In genomic region chr10:101818119-101818957, GRCh38 we compare ENCODE assay signal across 8 cellular contexts. TPM values are rescaled to one million over a fixed set of nuclear protein-coding genes. Genes with fewer than 3 reads are reported as not detected.
DNase-seq lines count a peak whose midpoint lies in the region; ATAC-seq lines count a peak whose summit lies in the region.

Gene OGA, minus strand, starts transcription at chr10:101818444. Its CDS starts 422 bp downstream, at chr10:101818022.

- peak; percentile 85 for ATAC-seq in GM19023 (IDR thresholded peaks at IDR 0.05; ENCODE audit: unreplicated experiment)
- peak; percentile 89 for ATAC-seq in HG03280 (IDR thresholded peaks at IDR 0.05; ENCODE audit: unreplicated experiment)

- H3K4me3 Mint-ChIP-seq in immature natural killer cell = peak within 1 kb of the TSS; percentile 94 to 100 (median 98)

- H3K27me3 Mint-ChIP-seq in immature natural killer cell (ENCODE audit: low read depth in 3 of 3) = peaks cover 10 to 22% (median 14%) of the 10 kb centered on the region in 3 donors

- H3K4me1 Mint-ChIP-seq in immature natural killer cell = peaks cover 51 to 53% of the 10 kb centered on the region in 2 donors

- peaks cover 0 to 8% (median 0%) of the 10 kb centered on the region in 3 donors for H3K36me3 Mint-ChIP-seq in immature natural killer cell

- H3K9me3 Mint-ChIP-seq in immature natural killer cell = no peaks in the 10 kb centered on the region

- DNase-seq in AG08396 (ENCODE audit: low spot score) = peak; percentile 97
- peak; percentile 95 for DNase-seq in NCI-H345 treated with DMSO at 0.1 percent for 48 hours (lab: John Stamatoyannopoulos, UW; ENCODE audit: unreplicated experiment)
- peak; percentile 99 to 100 (median 100) for DNase-seq in activated CD4-positive, CD25-positive, alpha-beta regulatory T cell (lab: John Stamatoyannopoulos, UW)
- DNase-seq in central memory CD4-positive, alpha-beta T cell = peak; percentile 100
- DNase-seq in immature natural killer cell = peak; percentile 98 to 99 (median 98)
- peak; percentile 99 for DNase-seq in smooth muscle cell of the brain vasculature (ENCODE audit: low read depth, low spot score)

- H3K27ac Mint-ChIP-seq in immature natural killer cell = peak within 1 kb of the TSS; percentile 91 to 99 (median 95)

RNA-seq across cellular contexts. Expression of gene OGA, which starts in this region (rescaled TPM):
- 10 to 100 TPM; 32.0 to 57.0 (median 46.6) TPM for polyA plus RNA-seq in immature natural killer cell

Comparison
In these comparisons a context has a peak if more than half of its experiments do, and no peak if none do; other contexts are left out.
1. Peak in every context shown above with its lines: DNase-seq and ATAC-seq.